ENCODE assay signal across 1 cellular context in genomic region chr11:1691027-1691877, GRCh38.
TF ChIP-seq lines count a peak whose summit lies in the region.

No MANE protein-coding gene starts in this region.

TF ChIP-seq in HepG2, 621 proteins besides CTCF, POLR2A, EP300 and RAD21 (continued from another document and continues in another):
- TF ChIP-seq CERS6 (CRISPR knock-in tag; IDR thresholded peaks at IDR 0.05) (no peak), ATF3 (CRISPR knock-in tag; IDR thresholded peaks at IDR 0.05) (no peak), ATRX (CRISPR knock-in tag; IDR thresholded peaks at IDR 0.05; ENCODE audit: borderline replicate concordance) (no peak), ZNF713 (CRISPR knock-in tag; IDR thresholded peaks at IDR 0.05) (no peak), RFXANK (CRISPR knock-in tag; IDR thresholded peaks at IDR 0.05) (no peak; the same call in 1 of the 2 replicates), BORCS8-MEF2B (CRISPR knock-in tag; IDR thresholded peaks at IDR 0.05) (peak; percentile 1; the same call in 1 of the 2 replicates), SAFB2 (CRISPR knock-in tag; IDR thresholded peaks at IDR 0.05; ENCODE audit: borderline replicate concordance, low read depth) (peak; percentile 25; the same call in 1 of the 2 replicates), ZNF362 (CRISPR knock-in tag; IDR thresholded peaks at IDR 0.05; ENCODE audit: borderline replicate concordance) (peak; percentile 73), CHCHD3 (CRISPR knock-in tag; IDR thresholded peaks at IDR 0.05) (no peak), E2F1 (CRISPR knock-in tag; IDR thresholded peaks at IDR 0.05) (peak; percentile 80), EZH2 (conservative IDR thresholded peaks at IDR 0.05; ENCODE audit: low read depth, low read length) (no peak), ZNF121 (CRISPR knock-in tag; IDR thresholded peaks at IDR 0.05) (peak; percentile 10; the same call in 1 of the 2 replicates), UBTF (CRISPR knock-in tag; IDR thresholded peaks at IDR 0.05) (peak; percentile 90), FOXM1 (CRISPR knock-in tag; IDR thresholded peaks at IDR 0.05) (no peak), ETS1 (CRISPR knock-in tag; IDR thresholded peaks at IDR 0.05) (0 out of 2 replicates have a peak, but pooled peaks have one; percentile 8), ZNF724P (CRISPR knock-in tag; IDR thresholded peaks at IDR 0.05; ENCODE audit: borderline replicate concordance) (0 out of 2 replicates have a peak, but pooled peaks have one; percentile 52), TCF12 (IDR thresholded peaks at IDR 0.05) (no peak), TCF12 (CRISPR knock-in tag; IDR thresholded peaks at IDR 0.05) (peak; percentile 98), ZNF33A (CRISPR knock-in tag; IDR thresholded peaks at IDR 0.05; ENCODE audit: borderline replicate concordance) (peak; percentile 96; the same call in 1 of the 2 replicates), ZNF430 (CRISPR knock-in tag; IDR thresholded peaks at IDR 0.05) (peak; percentile 83; the same call in 1 of the 2 replicates), PPARG (CRISPR knock-in tag; conservative IDR thresholded peaks at IDR 0.05) (peak; percentile 89), ZSCAN22 (CRISPR knock-in tag; IDR thresholded peaks at IDR 0.05) (no peak), RARG (CRISPR knock-in tag; IDR thresholded peaks at IDR 0.05; ENCODE audit: low read depth) (0 out of 2 replicates have a peak, but pooled peaks have one; percentile 36), NR2F2 (IDR thresholded peaks at IDR 0.05; ENCODE audit: borderline replicate concordance, low read depth) (no peak), ZKSCAN1 (IDR thresholded peaks at IDR 0.05; ENCODE audit: low read length) (no peak; the same call in 1 of the 2 replicates), SIN3A (IDR thresholded peaks at IDR 0.05; ENCODE audit: borderline replicate concordance, low read depth, low read length) (no peak), PCBP2 (optimal IDR thresholded peaks at IDR 0.05; ENCODE audit: low read depth, low read length, poor library complexity, severe bottlenecking) (no peak), AGO1 (IDR thresholded peaks at IDR 0.05; ENCODE audit: low read depth, low read length, poor library complexity, severe bottlenecking) (no peak), ZNF543 (CRISPR knock-in tag; IDR thresholded peaks at IDR 0.05) (peak; percentile 43; the same call in 1 of the 2 replicates), ARNT2 (CRISPR knock-in tag; IDR thresholded peaks at IDR 0.05; ENCODE audit: low read depth) (peak; percentile 89), GPBP1L1 (CRISPR knock-in tag; IDR thresholded peaks at IDR 0.05) (no peak), TCF7 (IDR thresholded peaks at IDR 0.05; ENCODE audit: low read depth) (peak; percentile 97), CBX5 (CRISPR knock-in tag; IDR thresholded peaks at IDR 0.05; ENCODE audit: borderline replicate concordance) (peak; percentile 82), TBL1XR1 (IDR thresholded peaks at IDR 0.05; ENCODE audit: borderline replicate concordance, low read length, partially characterized antibody) (peak; percentile 19), SAP130 (CRISPR knock-in tag; IDR thresholded peaks at IDR 0.05; ENCODE audit: low read depth) (peak; percentile 69), ZFP90 (CRISPR knock-in tag; IDR thresholded peaks at IDR 0.05; ENCODE audit: borderline replicate concordance) (peak; percentile 90; the same call in 1 of the 2 replicates), ATF1 (CRISPR knock-in tag; IDR thresholded peaks at IDR 0.05) (peak; percentile 76), GPN1 (CRISPR knock-in tag; IDR thresholded peaks at IDR 0.05; ENCODE audit: borderline replicate concordance) (no peak), PCBP1 (IDR thresholded peaks at IDR 0.05; ENCODE audit: borderline replicate concordance, low read depth, low read length) (no peak), ZBED4 (CRISPR knock-in tag; IDR thresholded peaks at IDR 0.05; ENCODE audit: borderline replicate concordance) (0 out of 2 replicates have a peak, but pooled peaks have one; percentile 82), HNRNPLL (IDR thresholded peaks at IDR 0.05; ENCODE audit: low read depth, low read length, poor library complexity, severe bottlenecking) (peak; percentile 43), ZNF83 (CRISPR knock-in tag; IDR thresholded peaks at IDR 0.05; ENCODE audit: borderline replicate concordance) (no peak), CENPX (CRISPR knock-in tag; IDR thresholded peaks at IDR 0.05) (no peak), ZNF468 (CRISPR knock-in tag; IDR thresholded peaks at IDR 0.05) (no peak), ZBTB1 (CRISPR knock-in tag; IDR thresholded peaks at IDR 0.05; ENCODE audit: borderline replicate concordance) (no peak; the same call in 1 of the 2 replicates), LRRFIP1 (CRISPR knock-in tag; conservative IDR thresholded peaks at IDR 0.05) (no peak), NR0B2 (CRISPR knock-in tag; IDR thresholded peaks at IDR 0.05) (no peak; the same call in none of the 2 replicates), KDM6A (CRISPR knock-in tag; IDR thresholded peaks at IDR 0.05; ENCODE audit: low read depth) (peak; percentile 71), HBP1 (CRISPR knock-in tag; IDR thresholded peaks at IDR 0.05; ENCODE audit: low read depth) (peak; percentile 40; the same call in 1 of the 2 replicates), ZNF143 (CRISPR knock-in tag; IDR thresholded peaks at IDR 0.05) (no peak)
